Comparison of ENCODE assay signal across 1 cellular context in the genomic region with DNA sequence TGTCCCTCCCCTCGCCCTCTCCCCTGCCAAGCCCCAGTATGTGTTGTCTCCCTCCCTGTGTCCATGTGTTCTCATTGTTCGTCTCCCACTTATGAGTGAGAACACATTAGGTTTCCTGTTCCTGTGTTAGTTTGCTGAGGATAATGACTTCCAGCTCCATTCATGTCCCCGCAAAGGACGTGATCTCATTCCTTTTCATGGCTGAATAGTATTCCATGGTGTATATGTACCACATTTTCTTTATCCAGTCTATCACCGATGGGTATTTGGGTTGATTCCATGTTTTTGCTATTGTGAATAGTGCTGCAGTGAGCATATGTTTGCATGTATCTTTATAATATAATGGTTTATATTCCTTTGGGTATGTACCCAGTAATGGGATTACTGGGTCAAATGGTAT. TPM values are rescaled to one million over a fixed set of nuclear protein-coding genes. Genes with fewer than 3 reads are reported as not detected.
"Had no signal": no experiment of that assay in that cellular context is flagged by ENCODE, and none has a peak within 500 bp of the region (broad histone marks: within the 10 kb centered on the region; RNA-seq: fewer than 3 reads in every experiment).

No MANE protein-coding gene starts in this region.

RNA-seq across cellular contexts. Expression of a gene that starts 45.5 kb away (rescaled TPM):
- total RNA-seq: GM12878 had no signal
- polyA plus RNA-seq: GM12878 had no signal
